Comparison of ENCODE assay signal across 23 cellular contexts in the genomic region with DNA sequence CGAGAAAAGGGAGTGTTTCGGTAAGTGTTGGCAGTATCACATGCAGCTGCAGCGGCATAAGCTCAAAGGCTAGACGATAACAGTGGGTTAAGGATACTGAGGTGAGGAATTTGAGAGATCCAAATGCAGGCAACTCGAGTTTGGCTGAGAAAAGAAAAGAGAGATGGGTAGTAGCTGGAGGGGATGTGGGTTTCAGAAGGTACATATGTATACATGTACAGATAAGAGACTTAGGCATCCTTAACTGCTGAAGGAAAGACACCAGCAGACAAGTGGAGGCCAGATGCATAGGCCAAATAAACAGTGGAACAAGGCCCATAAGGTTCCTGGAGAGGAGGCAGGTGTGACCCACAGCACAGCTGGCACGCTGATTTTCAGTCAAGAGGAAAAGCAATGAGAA.
"Had no signal": no experiment of that assay in that cellular context is flagged by ENCODE, and none has a peak within 500 bp of the region (broad histone marks: within the 10 kb centered on the region; RNA-seq: fewer than 3 reads in every experiment).

No MANE protein-coding gene starts in this region.

- H3K4me1 ChIP-seq: adrenal gland, colonic mucosa, SJSA1 had no signal

- H3K27ac ChIP-seq: adrenal gland, colonic mucosa, SJSA1, WERI-Rb-1 had no signal

- H3K27me3 ChIP-seq: adrenal gland, colonic mucosa, SJSA1 had no signal

- H3K4me3 Mint-ChIP-seq: activated CD8-positive, alpha-beta T cell treated with anti-CD3 and anti-CD28 coated beads for 36 hours; activated naive CD8-positive, alpha-beta T cell treated with anti-CD3 and anti-CD28 coated beads, Interleukin-2, amount 10 ng/mL, durations not matched to agents 7 days and 5 days had no signal

- ATAC-seq: activated CD4-positive, CD25-positive, alpha-beta regulatory T cell treated with anti-CD3 and anti-CD28 coated beads, Interleukin-2, amount 50 U/mL, for 24 hours; activated CD8-positive, alpha-beta T cell treated with anti-CD3 and anti-CD28 coated beads for 36 hours; K562; SK-N-SH treated with all-trans-retinoic acid at 6 μM for 48 hours had no signal

- H3K27me3 Mint-ChIP-seq: activated CD8-positive, alpha-beta T cell treated with anti-CD3 and anti-CD28 coated beads for 36 hours; activated naive CD8-positive, alpha-beta T cell treated with anti-CD3 and anti-CD28 coated beads, Interleukin-2, amount 10 ng/mL, durations not matched to agents 7 days and 5 days had no signal

- FAIRE-seq: K562 had no signal

- DNase-seq: activated CD4-positive, alpha-beta T cell treated with anti-CD3 and anti-CD28 coated beads for 4 hours; activated CD8-positive, alpha-beta memory T cell treated with anti-CD3 and anti-CD28 coated beads, Interleukin-2, amount 50 U/mL, for 48 hours; activated CD8-positive, alpha-beta T cell treated with anti-CD3 and anti-CD28 coated beads for 36 hours; activated naive CD4-positive, alpha-beta T cell treated with anti-CD3 and anti-CD28 coated beads, Interleukin-2, amount 50 U/mL, for 16 hours; activated naive CD8-positive, alpha-beta T cell treated with anti-CD3 and anti-CD28 coated beads, Interleukin-2, amount 10 ng/mL, durations not matched to agents 7 days and 5 days; activated T-cell treated with anti-CD3 and anti-CD28 coated beads, Interleukin-2, amount 50 U/mL, for 1 hour; adrenal gland; anterior cingulate cortex; colonic mucosa; Kasumi-1; NCI-H1048; NCI-H146; NCI-H187 treated with DMSO at 0.1 percent for 48 hours; NCI-H2081 treated with DMSO at 0.1 percent for 48 hours; NCI-H226; NCI-H748 treated with DMSO at 0.1 percent for 48 hours; SW 1271; T-helper 9 cell; WERI-Rb-1 had no signal

- H3K36me3 ChIP-seq: adrenal gland, colonic mucosa, SJSA1, WERI-Rb-1 had no signal

- H3K4me3 ChIP-seq: adrenal gland, colonic mucosa, K562, SJSA1 had no signal

- H3K9me3 ChIP-seq: adrenal gland, colonic mucosa, SJSA1 had no signal

- H3K27ac Mint-ChIP-seq: activated CD8-positive, alpha-beta T cell treated with anti-CD3 and anti-CD28 coated beads for 36 hours; activated naive CD8-positive, alpha-beta T cell treated with anti-CD3 and anti-CD28 coated beads, Interleukin-2, amount 10 ng/mL, durations not matched to agents 7 days and 5 days had no signal
